Comparison of ENCODE assay signal across 10 cellular contexts in genomic region chr2:168494190-168494711, GRCh38. TPM values are rescaled to one million over a fixed set of nuclear protein-coding genes. Genes with fewer than 3 reads are reported as not detected.
A peak's percentile ranks its signal among the peaks of the same experiment; 100 is the strongest.
DNase-seq lines count a peak whose midpoint lies in the region; ATAC-seq, FAIRE-seq and TF ChIP-seq lines count a peak whose summit lies in the region.
"Had no signal": no experiment of that assay in that cellular context is flagged by ENCODE, and none has a peak within 500 bp of the region (broad histone marks: within the 10 kb centered on the region; RNA-seq: fewer than 3 reads in every experiment).

No MANE protein-coding gene starts in this region.

- TF ChIP-seq CTCF in GM06990 (IDR thresholded peaks at IDR 0.05; ENCODE audit: insufficient read depth, low read length, poor library complexity, severe bottlenecking): peak; percentile 33
- TF ChIP-seq CTCF in bronchial epithelial cell (IDR thresholded peaks at IDR 0.05; ENCODE audit: insufficient read depth, low read length, severe bottlenecking): peak; percentile 21

- H3K4me3 Mint-ChIP-seq in T-helper 17 cell: no peak overlapping the region

- no peak for DNase-seq in GM06990 (ENCODE audit: extremely low read depth, insufficient read length)
- DNase-seq in Kasumi-1 (lab: John Stamatoyannopoulos, UW): peak; percentile 83 to 85
- no peak for DNase-seq in bronchial epithelial cell (ENCODE audit: low read depth)
- no peak for DNase-seq in DMS114 treated with DMSO at 0.1 percent for 48 hours (lab: John Stamatoyannopoulos, UW; ENCODE audit: unreplicated experiment)
- DNase-seq in T-helper 17 cell: no peak
- no peak for DNase-seq in DMS 273 (lab: John Stamatoyannopoulos, UW; ENCODE audit: unreplicated experiment)
- DNase-seq: gastrocnemius medialis, GDM1, NCI-H1436 had no signal

- H3K9me3 ChIP-seq in mucosa of rectum (ENCODE audit: control insufficient read depth in 2 of 2, low read length in 2 of 2) (no peaks in the 10 kb centered on the region), T-helper 17 cell (ENCODE audit: control insufficient read depth, low read length, poor library complexity, severe bottlenecking) (no peaks in the 10 kb centered on the region)
- H3K9me3 ChIP-seq: gastrocnemius medialis had no signal

- H3K36me3 Mint-ChIP-seq in T-helper 17 cell (ENCODE audit: low read depth): peaks cover 4% of the 10 kb centered on the region

- H3K27ac ChIP-seq in mucosa of rectum (ENCODE audit: low read depth in 2 of 2, low read length in 2 of 2): peak overlapping the region; percentile 64 to 83
- H3K27ac ChIP-seq: gastrocnemius medialis had no signal

- H3K27ac Mint-ChIP-seq in T-helper 17 cell: no peak overlapping the region

- H3K4me3 ChIP-seq in GM06990 (replicated peaks; ENCODE audit: low read depth, low read length): no peak overlapping the region
- H3K4me3 ChIP-seq in bronchial epithelial cell (ENCODE audit: low read depth, low read length): no peak overlapping the region
- peak overlapping the region in 1 of 2 donors; percentile 21 for H3K4me3 ChIP-seq in mucosa of rectum (ENCODE audit: low read length in 2 of 2)
- H3K4me3 ChIP-seq: gastrocnemius medialis had no signal

- H3K27me3 Mint-ChIP-seq in T-helper 17 cell: no peaks in the 10 kb centered on the region

- peaks cover 17% of the 10 kb centered on the region for H3K4me1 Mint-ChIP-seq in T-helper 17 cell

- FAIRE-seq in bronchial epithelial cell (lab: Jason Lieb, UNC): no peak

- H3K36me3 ChIP-seq in GM06990 (ENCODE audit: control insufficient read depth, insufficient read depth, low read length) (0 out of 2 replicates have a peak, but pooled peaks cover 1% of the 10 kb centered on the region), bronchial epithelial cell (ENCODE audit: control insufficient read depth, insufficient read depth, low read length) (no peaks in the 10 kb centered on the region), mucosa of rectum (ENCODE audit: control insufficient read depth in 2 of 2, insufficient read depth in 2 of 2, low read length in 2 of 2) (no peaks in the 10 kb centered on the region)
- H3K36me3 ChIP-seq: gastrocnemius medialis had no signal

- H3K4me1 ChIP-seq in mucosa of rectum (ENCODE audit: control insufficient read depth in 2 of 2, insufficient read depth in 2 of 2, low read length in 2 of 2): peaks cover 2 to 40% of the 10 kb centered on the region in 2 donors

- no peak for ATAC-seq in T-helper 17 cell
- ATAC-seq: gastrocnemius medialis had no signal

- H3K27me3 ChIP-seq in GM06990 (replicated peaks; ENCODE audit: control insufficient read depth, insufficient read depth, low read length) (no peaks in the 10 kb centered on the region), bronchial epithelial cell (ENCODE audit: control insufficient read depth, insufficient read depth, low read length) (no peaks in the 10 kb centered on the region), mucosa of rectum (ENCODE audit: control insufficient read depth in 2 of 2, insufficient read depth in 2 of 2, low read length in 2 of 2) (no peaks in the 10 kb centered on the region)
- H3K27me3 ChIP-seq: gastrocnemius medialis had no signal

- H3K9ac ChIP-seq in mucosa of rectum (ENCODE audit: low read depth in 1 of 2, low read length in 2 of 2): peak overlapping the region in 1 of 2 donors; percentile 55

RNA-seq across cellular contexts. Expression of gene CERS6, which starts 38.2 kb away (rescaled TPM):
- total RNA-seq in bronchial epithelial cell (50.8 and 55.3 TPM in 2 replicates), T-helper 17 cell (1 to 10 TPM; 8.2 to 8.4 TPM)

Comparison
In these comparisons a context has a peak if more than half of its experiments do, and no peak if none do; other contexts are left out.
1. DNase-seq: peak in Kasumi-1 (2 of 2); none in GM06990 (single experiment), bronchial epithelial cell (single experiment), DMS114 treated with DMSO at 0.1 percent for 48 hours (single experiment), T-helper 17 cell (0 of 3) and DMS 273 (single experiment).